In genomic region chr13:51179432-51179971, GRCh38 we compare ENCODE assay signal across 30 cellular contexts. TPM values are rescaled to one million over a fixed set of nuclear protein-coding genes. Genes with fewer than 3 reads are reported as not detected.
"Had no signal": no experiment of that assay in that cellular context is flagged by ENCODE, and none has a peak within 500 bp of the region (broad histone marks: within the 10 kb centered on the region; RNA-seq: fewer than 3 reads in every experiment).

No MANE protein-coding gene starts in this region.

- H3K9me3 ChIP-seq: ascending aorta had no signal

- H3K27me3 ChIP-seq: ascending aorta, cardiac muscle cell had no signal

- H3K27ac ChIP-seq: ascending aorta, cardiac muscle cell, VCaP had no signal

- H3K4me3 ChIP-seq: ascending aorta, cardiac muscle cell had no signal

- DNase-seq: activated CD4-positive, alpha-beta memory T cell treated with anti-CD3 and anti-CD28 coated beads for 36 hours; activated CD4-positive, alpha-beta T cell treated with anti-CD3 and anti-CD28 coated beads for 4 hours; activated CD4-positive, alpha-beta T cell treated with anti-CD3 and anti-CD28 coated beads, Interleukin-2, amount 10 ng/mL, durations not matched to agents 24 days and 14 days; activated CD4-positive, alpha-beta T cell treated with anti-CD3 and anti-CD28 coated beads, Interleukin-2, amount 50 U/mL, for 1 hour; activated CD4-positive, alpha-beta T cell treated with anti-CD3 and anti-CD28 coated beads, Interleukin-2, amount 50 U/mL, for 4 hours; activated CD4-positive, CD25-positive, alpha-beta regulatory T cell; activated CD4-positive, CD25-positive, alpha-beta regulatory T cell treated with anti-CD3 and anti-CD28 coated beads, Interleukin-2, amount 50 U/mL, for 72 hours; activated CD8-positive, alpha-beta memory T cell treated with anti-CD3 and anti-CD28 coated beads, Interleukin-2, amount 50 U/mL, for 4 hours; activated CD8-positive, alpha-beta T cell treated with anti-CD3 and anti-CD28 coated beads for 36 hours; activated effector memory CD4-positive, alpha-beta T cell treated with anti-CD3 and anti-CD28 coated beads, Interleukin-2, amount 50 U/mL, for 16 hours; activated naive CD4-positive, alpha-beta T cell treated with anti-CD3 and anti-CD28 coated beads, Interleukin-2, amount 10 ng/mL, durations not matched to agents 7 days and 5 days; activated naive CD4-positive, alpha-beta T cell treated with Interleukin-2 at 50 U/mL for 16 hours; activated naive CD8-positive, alpha-beta T cell treated with anti-CD3 and anti-CD28 coated beads, Interleukin-2, amount 10 ng/mL, durations not matched to agents 7 days and 5 days; activated naive CD8-positive, alpha-beta T cell treated with anti-CD3 and anti-CD28 coated beads, Interleukin-2, amount 50 U/mL, for 24 hours; activated T-cell treated with anti-CD3 and anti-CD28 coated beads for 4 hours; activated T-cell treated with anti-CD3 and anti-CD28 coated beads, Interleukin-2, amount 50 U/mL, for 1 hour; activated T-cell treated with anti-CD3 and anti-CD28 coated beads, Interleukin-2, amount 50 U/mL, for 4 hours; activated T-cell treated with anti-CD3 and anti-CD28 coated beads, Interleukin-2, amount 50 U/mL, for 72 hours; amygdala; anterior cingulate cortex; caudate nucleus; cerebellar nuclear complex; T-cell; T-helper 17 cell; T-helper 9 cell had no signal

- H3K4me1 ChIP-seq: ascending aorta had no signal

- H3K36me3 ChIP-seq: ascending aorta, cardiac muscle cell had no signal

- FAIRE-seq: bronchial epithelial cell, TTC549 had no signal

RNA-seq across cellular contexts. Expression of gene FAM124A, which starts 42.7 kb away (rescaled TPM):
- total RNA-seq: bronchial epithelial cell had no signal
